ENCODE assay signal across 1 cellular context in genomic region chr16:31094088-31094423, GRCh38.
TF ChIP-seq lines count a peak whose summit lies in the region.

No MANE protein-coding gene starts in this region.

TF ChIP-seq in GM23338, 12 proteins besides CTCF, POLR2A, EP300 and RAD21:
- TF ChIP-seq REST (IDR thresholded peaks at IDR 0.05; ENCODE audit: unreplicated experiment) (no peak), ETS1 (IDR thresholded peaks at IDR 0.05) (no peak), EZH2 (IDR thresholded peaks at IDR 0.05; ENCODE audit: low read depth, unreplicated experiment) (no peak), ZNF331 (CRISPR knock-in tag; IDR thresholded peaks at IDR 0.05; ENCODE audit: low read depth) (no peak), CREB1 (CRISPR knock-in tag; IDR thresholded peaks at IDR 0.05; ENCODE audit: low read depth) (no peak), ZNF462 (CRISPR knock-in tag; IDR thresholded peaks at IDR 0.05) (no peak), JUNB (IDR thresholded peaks at IDR 0.05; ENCODE audit: unreplicated experiment) (no peak), EZH2phosphoT487 (IDR thresholded peaks at IDR 0.05; ENCODE audit: unreplicated experiment) (no peak), NANOG (IDR thresholded peaks at IDR 0.05; ENCODE audit: borderline replicate concordance) (no peak), POLR2AphosphoS5 (IDR thresholded peaks at IDR 0.05; ENCODE audit: low read depth) (no peak), ZNF114 (CRISPR knock-in tag; IDR thresholded peaks at IDR 0.05) (no peak), STAT1 (IDR thresholded peaks at IDR 0.05; ENCODE audit: unreplicated experiment) (no peak)
